In the genomic region with DNA sequence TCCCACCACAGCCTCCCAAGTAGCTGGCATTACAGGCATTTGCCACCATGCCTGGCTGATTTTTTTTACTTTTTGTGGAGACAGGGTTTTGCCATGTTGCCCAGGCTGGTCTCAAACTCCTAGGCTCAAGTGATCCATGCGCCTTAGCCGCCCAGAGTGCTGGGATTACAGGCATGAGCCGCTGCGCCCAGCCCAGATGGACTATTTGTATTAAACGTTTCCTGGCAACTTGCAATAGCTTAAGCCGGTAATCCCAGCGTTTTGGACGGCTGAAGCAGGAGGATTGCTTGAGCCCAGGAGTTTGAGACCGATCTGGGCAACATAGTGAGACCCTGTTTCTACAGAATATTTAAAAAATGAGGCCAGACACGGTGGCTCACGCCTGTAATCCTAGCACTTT, we compare ENCODE assay signal across 22 cellular contexts. TPM values are rescaled to one million over a fixed set of nuclear protein-coding genes. Genes with fewer than 3 reads are reported as not detected.
DNase-seq lines count a peak whose midpoint lies in the region; ATAC-seq and TF ChIP-seq lines count a peak whose summit lies in the region.
"Had no signal": no experiment of that assay in that cellular context is flagged by ENCODE, and none has a peak within 500 bp of the region (broad histone marks: within the 10 kb centered on the region; RNA-seq: fewer than 3 reads in every experiment).

No MANE protein-coding gene starts in this region.

- peaks cover 62% of the 10 kb centered on the region for H3K4me1 Mint-ChIP-seq in dendritic cell treated with granulocyte-macrophage colony-stimulating factor and Interleukin-4, amounts not matched to agents 40 ng/mL and 50 ng/mL, for 4 days (ENCODE audit: low read depth)
- peaks cover 52% of the 10 kb centered on the region for H3K4me1 Mint-ChIP-seq in osteocyte (ENCODE audit: unreplicated experiment)

- no peak overlapping the region for H3K9ac ChIP-seq in OCI-LY3 (ENCODE audit: low read length)

- peaks cover 31% of the 10 kb centered on the region for H3K4me1 ChIP-seq in OCI-LY3 (ENCODE audit: low read length)
- H3K4me1 ChIP-seq: BE2C had no signal

- no peak overlapping the region for H3K4me3 ChIP-seq in OCI-LY3 (ENCODE audit: low read length)
- H3K4me3 ChIP-seq: MG63 had no signal

- no peaks in the 10 kb centered on the region for H3K9me3 ChIP-seq in OCI-LY3 (ENCODE audit: insufficient read depth, low read length)
- H3K9me3 ChIP-seq: BE2C, MG63 had no signal

- peaks cover 40% of the 10 kb centered on the region for H3K36me3 Mint-ChIP-seq in dendritic cell treated with granulocyte-macrophage colony-stimulating factor and Interleukin-4, amounts not matched to agents 40 ng/mL and 50 ng/mL, for 4 days (ENCODE audit: low read depth)
- peaks cover 14% of the 10 kb centered on the region for H3K36me3 Mint-ChIP-seq in osteocyte (ENCODE audit: unreplicated experiment)

- no peaks in the 10 kb centered on the region for H3K9me3 Mint-ChIP-seq in dendritic cell treated with granulocyte-macrophage colony-stimulating factor and Interleukin-4, amounts not matched to agents 40 ng/mL and 50 ng/mL, for 4 days
- no peaks in the 10 kb centered on the region for H3K9me3 Mint-ChIP-seq in osteocyte (ENCODE audit: unreplicated experiment)
- H3K9me3 Mint-ChIP-seq: CD8-positive, alpha-beta memory T cell; HFFc6 had no signal

- H4K20me1 ChIP-seq in OCI-LY3 (ENCODE audit: insufficient read depth, low read length), result peaks cover 52% of the 10 kb centered on the region

- no peak overlapping the region for H3K4me2 ChIP-seq in OCI-LY3 (ENCODE audit: low read length)

- intact Hi-C loops in dendritic cell treated with granulocyte-macrophage colony-stimulating factor and Interleukin-4, amounts not matched to agents 40 ng/mL and 50 ng/mL, for 4 days (cut with micrococcal nuclease), result no loop called here

- H3K79me2 ChIP-seq in OCI-LY3 (ENCODE audit: low read length), result peaks cover 96% of the 10 kb centered on the region

- no peaks in the 10 kb centered on the region for H3K27me3 ChIP-seq in OCI-LY3 (ENCODE audit: low read depth, low read length)
- H3K27me3 ChIP-seq: BE2C, MG63 had no signal

- no peak for TF ChIP-seq CTCF in OCI-LY3 (IDR thresholded peaks at IDR 0.05; ENCODE audit: low read depth, low read length)
- no peak for TF ChIP-seq CTCF in osteocyte (IDR thresholded peaks at IDR 0.05)

- H3K27ac Mint-ChIP-seq in dendritic cell treated with granulocyte-macrophage colony-stimulating factor and Interleukin-4, amounts not matched to agents 40 ng/mL and 50 ng/mL, for 4 days, result peak overlapping the region; percentile 51
- peak overlapping the region; percentile 50 for H3K27ac Mint-ChIP-seq in osteocyte (ENCODE audit: unreplicated experiment)
- H3K27ac Mint-ChIP-seq: HFFc6 had no signal

- no peak overlapping the region for H3K4me3 Mint-ChIP-seq in dendritic cell treated with granulocyte-macrophage colony-stimulating factor and Interleukin-4, amounts not matched to agents 40 ng/mL and 50 ng/mL, for 4 days
- no peak overlapping the region for H3K4me3 Mint-ChIP-seq in osteocyte (ENCODE audit: unreplicated experiment)
- H3K4me3 Mint-ChIP-seq: HFFc6 had no signal

- peak; percentile 37 for DNase-seq in activated CD8-positive, alpha-beta memory T cell treated with anti-CD3 and anti-CD28 coated beads for 24 hours
- DNase-seq in activated CD8-positive, alpha-beta memory T cell treated with anti-CD3 and anti-CD28 coated beads, Interleukin-2, amount 50 U/mL, for 4 hours, result no peak
- DNase-seq in osteocyte (ENCODE audit: extremely low spot score, unreplicated experiment) (peak; percentile 36), NCI-H187 (lab: John Stamatoyannopoulos, UW) (no peak)
- DNase-seq in activated CD4-positive, alpha-beta T cell treated with anti-CD3 and anti-CD28 coated beads for 4 hours, result no peak
- DNase-seq: BE2C; CD8-positive, alpha-beta memory T cell; DND-41; GDM1; HFFc6; IMR-90; Karpas-422; MG63; NCI-H1092; NCI-H146; NCI-H2107; NCI-H2227 treated with DMSO at 0.1 percent for 48 hours; SIG-M5 had no signal

- H2AFZ ChIP-seq in OCI-LY3 (ENCODE audit: low read depth, low read length), result no peak overlapping the region

- H3K36me3 ChIP-seq in OCI-LY3 (replicated peaks; ENCODE audit: low read depth, low read length), result peaks cover 8% of the 10 kb centered on the region

- H3K27me3 Mint-ChIP-seq in dendritic cell treated with granulocyte-macrophage colony-stimulating factor and Interleukin-4, amounts not matched to agents 40 ng/mL and 50 ng/mL, for 4 days, result no peaks in the 10 kb centered on the region
- no peaks in the 10 kb centered on the region for H3K27me3 Mint-ChIP-seq in osteocyte (ENCODE audit: unreplicated experiment)
- H3K27me3 Mint-ChIP-seq: CD8-positive, alpha-beta memory T cell had no signal

- no peak for ATAC-seq in GM19452 (IDR thresholded peaks at IDR 0.05; ENCODE audit: unreplicated experiment)

- peak overlapping the region; percentile 8; the same call in 1 of the 2 replicates for H3K27ac ChIP-seq in OCI-LY3 (ENCODE audit: low read length)
- H3K27ac ChIP-seq: 22Rv1 had no signal

RNA-seq across cellular contexts. Expression of gene UBE2K, which starts 18.4 kb away (rescaled TPM):
- total RNA-seq in osteocyte, result 70.3 and 77.3 TPM in 2 replicates

Comparison
In these comparisons a context has a peak if more than half of its experiments do, and no peak if none do; other contexts are left out.
1. DNase-seq: peak in activated CD8-positive, alpha-beta memory T cell treated with anti-CD3 and anti-CD28 coated beads for 24 hours (single experiment) and osteocyte (single experiment); none in activated CD8-positive, alpha-beta memory T cell treated with anti-CD3 and anti-CD28 coated beads, Interleukin-2, amount 50 U/mL, for 4 hours (single experiment), activated CD4-positive, alpha-beta T cell treated with anti-CD3 and anti-CD28 coated beads for 4 hours (0 of 2) and NCI-H187 (0 of 2).